ENCODE assay signal across 8 cellular contexts in genomic region chr3:197654997-197655328, GRCh38.
DNase-seq lines count a peak whose midpoint lies in the region; ATAC-seq, FAIRE-seq and TF ChIP-seq lines count a peak whose summit lies in the region.
"Not testable (repeated sequence)": the region's sequence is repeated elsewhere in the genome, so short reads cannot be mapped to it uniquely, and the experiment has no call there.

No MANE protein-coding gene starts in this region.

- CTCF ChIA-PET in A549 (lab: Yijun Ruan, JAX); T-cell (lab: Charles Lee): not testable (repeated sequence)

- not testable (repeated sequence) for H3K36me3 Mint-ChIP-seq in T-cell; central memory CD8-positive, alpha-beta T cell (ENCODE audit: insufficient read depth)

- not testable (repeated sequence) for H3K9me3 Mint-ChIP-seq in T-cell; central memory CD8-positive, alpha-beta T cell

- not testable (repeated sequence) for TF ChIP-seq CTCF in A549 (IDR thresholded peaks at IDR 0.05); omental fat pad (IDR thresholded peaks at IDR 0.05)

- not testable (repeated sequence) for TF ChIP-seq RAD21 in A549 (conservative IDR thresholded peaks at IDR 0.05 in 1 of 2, IDR thresholded peaks at IDR 0.05 in 1 of 2)

- ATAC-seq in A549 (peak; percentile 10 to 68; a peak in 5 of 6 replicates), GM18873 (IDR thresholded peaks at IDR 0.05; ENCODE audit: low FRiP score, unreplicated experiment) (peak; percentile 17), GM21360 (IDR thresholded peaks at IDR 0.05; ENCODE audit: unreplicated experiment) (peak; percentile 3), HG02588 (IDR thresholded peaks at IDR 0.05; ENCODE audit: unreplicated experiment) (peak; percentile 29), HG03139 (IDR thresholded peaks at IDR 0.05; ENCODE audit: unreplicated experiment) (peak; percentile 7), T-cell (replicated peaks in 1 of 4) (peak; percentile 52 to 68 (median 58)), omental fat pad (ENCODE audit: low FRiP score) (peak; percentile 23)
- peak; percentile 34 for ATAC-seq in central memory CD8-positive, alpha-beta T cell (replicated peaks; ENCODE audit: extremely low read depth, poor library complexity, severe bottlenecking)

- not testable (repeated sequence) for H3K27ac ChIP-seq in A549

- POLR2A ChIA-PET in A549 (lab: Yijun Ruan, JAX); T-cell (lab: Charles Lee): not testable (repeated sequence)

- H3K4me1 Mint-ChIP-seq in T-cell: peaks cover 5 to 15% (median 8%) of the 10 kb centered on the region in 3 donors
- not testable (repeated sequence) for H3K4me1 Mint-ChIP-seq in central memory CD8-positive, alpha-beta T cell

- no CpG with 5 or more reads among the region's 22 CpGs for WGBS in A549 (ENCODE audit: missing lambda C conversion rate)

- not testable (repeated sequence) for DNase-seq in A549 (ENCODE audit: low read depth in 1 of 2, low spot score in 1 of 2); T-cell; central memory CD8-positive, alpha-beta T cell (ENCODE audit: low spot score in 2 of 2); omental fat pad (ENCODE audit: low spot score)

- not testable (repeated sequence) for H3K4me3 ChIP-seq in A549

- not testable (repeated sequence) for H3K4me3 Mint-ChIP-seq in T-cell; central memory CD8-positive, alpha-beta T cell

- H3K4me2 ChIP-seq in A549: not testable (repeated sequence)

- not testable (repeated sequence) for TF ChIP-seq EP300 in A549 (IDR thresholded peaks at IDR 0.05)

- not testable (repeated sequence) for H3K27me3 Mint-ChIP-seq in T-cell; central memory CD8-positive, alpha-beta T cell

- H3K9me3 ChIP-seq in A549: not testable (repeated sequence)

- FAIRE-seq in A549 (lab: Jason Lieb, UNC): not testable (repeated sequence)

- H3K4me1 ChIP-seq in A549: not testable (repeated sequence)

- not testable (repeated sequence) for TF ChIP-seq POLR2A in A549 (IDR thresholded peaks at IDR 0.05; ENCODE audit: low read length)

- H3K27ac Mint-ChIP-seq in T-cell; central memory CD8-positive, alpha-beta T cell (ENCODE audit: low read depth): not testable (repeated sequence)

Comparison
In these comparisons a context has a peak if more than half of its experiments do, and no peak if none do; other contexts are left out.
1. ATAC-seq: peak in every context shown above with its lines; median percentile 58 in T-cell; 39 in A549; 34 in central memory CD8-positive, alpha-beta T cell; 29 in HG02588; 23 in omental fat pad; 17 in GM18873; 7 in HG03139; 3 in GM21360.